Comparison of ENCODE assay signal across 12 cellular contexts in the genomic region with DNA sequence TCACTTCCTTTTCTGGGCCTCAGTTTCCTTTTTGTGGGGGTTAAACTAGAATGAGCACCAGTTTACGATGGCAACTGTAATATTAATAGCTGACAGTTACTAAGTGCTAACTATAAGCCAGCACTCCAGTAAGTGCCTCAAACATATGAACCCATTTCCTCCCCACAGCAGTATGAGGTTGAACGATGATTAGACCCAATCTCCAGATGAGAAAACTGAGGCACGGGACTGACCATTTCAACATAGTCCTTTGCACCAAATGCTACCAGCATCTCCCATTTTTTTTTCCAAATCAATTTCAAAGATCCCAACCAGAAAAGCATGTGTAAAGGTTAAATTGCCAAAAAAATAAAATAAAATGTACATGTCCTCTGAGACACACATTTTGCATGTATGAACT. TPM values are rescaled to one million over a fixed set of nuclear protein-coding genes. Genes with fewer than 3 reads are reported as not detected.
"Had no signal": no experiment of that assay in that cellular context is flagged by ENCODE, and none has a peak within 500 bp of the region (broad histone marks: within the 10 kb centered on the region; RNA-seq: fewer than 3 reads in every experiment).

No MANE protein-coding gene starts in this region.

- DNase-seq: GM23248, GOT3, H7, H9, HCEC 1CT, HFFc6 had no signal

- H3K4me2 ChIP-seq: GM23338 had no signal

- H3K4me3 Mint-ChIP-seq: GM23338, H9, HFFc6 had no signal

- H3K4me3 ChIP-seq: GM23248, GM23338, HAP-1 had no signal

- H3K9ac ChIP-seq: GM23248 had no signal

- H3K36me3 ChIP-seq: HAP-1 had no signal

- H2AFZ ChIP-seq: GM23248, GM23338 had no signal

- H3K4me1 ChIP-seq: HAP-1 had no signal

- ATAC-seq: GM23338, HCT116 had no signal

- H3K9me3 Mint-ChIP-seq: GM23338, H9, HFFc6 had no signal

- H3K27ac Mint-ChIP-seq: GM23338, H9, HFFc6 had no signal

- H3K9me3 ChIP-seq: HAP-1 had no signal

- H3K27ac ChIP-seq: GM23248 had no signal

- FAIRE-seq: H1, H54 had no signal

RNA-seq across cellular contexts. Expression of gene SLC13A3, which starts 7.1 kb away (rescaled TPM):
- total RNA-seq: H4 had no signal
